ENCODE assay signal across 1 cellular context in the genomic region with DNA sequence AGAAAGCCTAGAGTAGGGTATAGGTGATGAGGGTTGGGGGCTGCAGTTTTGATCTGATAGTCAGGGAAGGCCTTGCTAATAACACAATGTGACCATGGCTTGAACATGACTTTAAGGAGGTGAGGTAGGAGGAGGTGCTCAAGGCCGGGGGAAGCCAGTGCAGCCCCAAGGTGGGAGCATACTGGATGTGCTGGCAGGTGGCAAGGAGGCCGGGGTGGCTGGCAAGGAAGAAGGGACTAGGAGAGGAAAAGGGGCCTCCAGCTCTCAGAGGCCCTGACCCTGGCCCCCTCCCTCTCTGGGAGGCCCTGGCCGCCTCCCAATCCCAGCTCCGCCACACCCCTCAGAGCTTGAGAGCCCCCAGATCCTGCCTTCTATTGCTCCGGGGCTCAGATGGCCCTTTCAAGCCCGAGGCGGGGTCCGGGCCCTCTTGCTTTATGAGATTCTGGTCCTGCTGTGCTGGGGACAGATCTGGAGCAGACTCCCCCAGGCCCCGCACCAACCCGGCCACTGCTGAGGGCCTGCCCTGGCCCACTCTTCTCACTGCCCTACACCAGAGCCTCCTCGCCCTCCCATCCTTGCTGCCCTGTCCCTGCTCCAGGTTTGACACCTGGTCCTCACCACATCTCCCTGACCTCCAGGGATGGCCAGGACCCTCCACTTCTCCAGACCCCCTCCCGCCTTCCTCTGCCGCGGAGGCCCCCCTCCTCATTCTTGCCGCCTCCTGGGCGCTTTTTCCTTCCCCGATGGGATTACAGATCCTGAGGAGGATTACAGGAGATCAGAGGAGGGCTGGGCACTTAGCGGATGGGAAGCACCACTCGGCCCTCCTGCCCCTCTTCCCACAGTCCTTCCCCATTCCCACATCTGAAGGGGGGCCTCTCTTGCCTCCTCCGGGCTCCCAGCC.
TF ChIP-seq lines count a peak whose summit lies in the region.

No MANE protein-coding gene starts in this region.

TF ChIP-seq in GM12891, 5 proteins besides CTCF, POLR2A, EP300 and RAD21:
- TF ChIP-seq SPI1 (IDR thresholded peaks at IDR 0.05; ENCODE audit: low read depth, low read length) (no peak), POLR2AphosphoS5 (IDR thresholded peaks at IDR 0.05; ENCODE audit: low read depth, low read length) (no peak)
